ENCODE assay signal across 8 cellular contexts in the genomic region with DNA sequence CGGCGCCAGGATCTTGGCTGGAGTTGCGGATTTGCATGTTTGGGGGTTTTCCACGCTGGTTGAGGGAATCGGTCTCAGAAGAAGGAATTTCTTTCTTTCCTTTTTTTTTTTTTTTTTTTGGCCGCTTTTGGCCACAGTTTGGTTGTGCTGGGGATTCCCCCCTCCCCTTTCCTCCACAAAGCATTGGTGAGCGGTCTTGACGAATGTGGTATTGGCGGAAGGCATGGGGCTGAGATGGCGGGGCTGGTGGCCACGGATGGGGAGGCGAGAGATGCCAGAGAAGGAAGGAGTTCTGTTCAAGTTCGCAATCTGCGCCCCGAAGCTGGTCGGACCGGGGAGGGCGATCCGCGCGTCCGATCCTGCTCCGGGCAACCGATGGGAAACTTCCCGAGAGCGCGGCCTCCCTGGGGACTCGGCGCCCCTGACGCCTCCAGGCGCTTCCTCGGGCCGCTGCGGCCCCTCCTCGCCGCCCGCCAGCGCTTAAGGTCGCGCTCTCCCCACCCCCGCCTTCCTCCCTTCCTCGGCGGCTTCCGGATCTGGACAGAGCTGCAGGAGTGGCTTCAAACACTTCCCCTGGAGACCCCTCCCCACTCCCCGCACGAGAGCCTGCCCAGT. TPM values are rescaled to one million over a fixed set of nuclear protein-coding genes. Genes with fewer than 3 reads are reported as not detected.
DNase-seq lines count a peak whose midpoint lies in the region; ATAC-seq, FAIRE-seq and TF ChIP-seq lines count a peak whose summit lies in the region.

No MANE protein-coding gene starts in this region.

- H3K4me3 ChIP-seq in BJ (ENCODE audit: low read depth, low read length): peak overlapping the region; percentile 47
- peak overlapping the region; percentile 40; the same call in 1 of the 2 replicates for H3K4me3 ChIP-seq in iPS DF 6.9 (ENCODE audit: low read length)
- H3K4me3 ChIP-seq in SJCRH30: no peak overlapping the region

- peak overlapping the region; percentile 63 for H3K4me3 Mint-ChIP-seq in activated naive CD4-positive, alpha-beta T cell treated with anti-CD3 and anti-CD28 coated beads, Interleukin-2, amount 10 ng/mL, durations not matched to agents 7 days and 5 days
- H3K4me3 Mint-ChIP-seq in stimulated activated effector memory CD8-positive, alpha-beta T cell treated with anti-CD3 and anti-CD28 coated beads, Interleukin-12 subunit alpha, Interleukin-12 subunit beta, amount 100 ng/mL, for 72 hours: peak overlapping the region; percentile 79

- no peaks in the 10 kb centered on the region for H3K9me3 ChIP-seq in iPS DF 6.9 (ENCODE audit: control insufficient read depth, insufficient read depth, low read length)
- 0 out of 2 replicates have a peak, but pooled peaks cover 3% of the 10 kb centered on the region for H3K9me3 ChIP-seq in SJCRH30 (replicated peaks)

- peak; percentile 75 for FAIRE-seq in GM19239 (lab: Jason Lieb, UNC)

- H3K27me3 ChIP-seq in BJ (ENCODE audit: control insufficient read depth, insufficient read depth, low read length): no peaks in the 10 kb centered on the region
- H3K27me3 ChIP-seq in iPS DF 6.9 (ENCODE audit: control insufficient read depth, insufficient read depth, low read length): peaks cover 88% of the 10 kb centered on the region
- H3K27me3 ChIP-seq in SJCRH30: no peaks in the 10 kb centered on the region

- H3K27me3 Mint-ChIP-seq in activated naive CD4-positive, alpha-beta T cell treated with anti-CD3 and anti-CD28 coated beads, Interleukin-2, amount 10 ng/mL, durations not matched to agents 7 days and 5 days: peaks cover 74% of the 10 kb centered on the region

- peak; percentile 51 for ATAC-seq in stimulated activated effector memory CD8-positive, alpha-beta T cell treated with anti-CD3 and anti-CD28 coated beads, Interleukin-12 subunit alpha, Interleukin-12 subunit beta, amount 100 ng/mL, for 72 hours

- H3K4me1 ChIP-seq in iPS DF 6.9 (ENCODE audit: control insufficient read depth, insufficient read depth, low read length) (peaks cover 9% of the 10 kb centered on the region), SJCRH30 (no peaks in the 10 kb centered on the region; the same call in 1 of the 2 replicates)

- H3K27ac Mint-ChIP-seq in activated naive CD4-positive, alpha-beta T cell treated with anti-CD3 and anti-CD28 coated beads, Interleukin-2, amount 10 ng/mL, durations not matched to agents 7 days and 5 days: peak overlapping the region; percentile 52
- H3K27ac Mint-ChIP-seq in stimulated activated effector memory CD8-positive, alpha-beta T cell treated with anti-CD3 and anti-CD28 coated beads, Interleukin-12 subunit alpha, Interleukin-12 subunit beta, amount 100 ng/mL, for 72 hours: no peak overlapping the region

- CTCF ChIA-PET in BJ (lab: Yijun Ruan, JAX): no interaction called here
- CTCF ChIA-PET in activated naive CD4-positive, alpha-beta T cell treated with anti-CD3 and anti-CD28 coated beads, Interleukin-2, amount 10 ng/mL, durations not matched to agents 7 days and 5 days (lab: Charles Lee): interaction anchor here (1.2 kb wide), 1 partner anchor 42 kb away, joined by 6 read pairs; no protein-coding TSS in a partner anchor

- peaks cover 10% of the 10 kb centered on the region for H3K36me3 Mint-ChIP-seq in activated naive CD4-positive, alpha-beta T cell treated with anti-CD3 and anti-CD28 coated beads, Interleukin-2, amount 10 ng/mL, durations not matched to agents 7 days and 5 days
- H3K36me3 Mint-ChIP-seq in stimulated activated effector memory CD8-positive, alpha-beta T cell treated with anti-CD3 and anti-CD28 coated beads, Interleukin-12 subunit alpha, Interleukin-12 subunit beta, amount 100 ng/mL, for 72 hours: peaks cover 10% of the 10 kb centered on the region

- H3K27ac ChIP-seq in iPS DF 6.9 (ENCODE audit: low read length) (no peak overlapping the region), SJCRH30 (no peak overlapping the region)

- no CpG with 5 or more reads among the region's 46 CpGs for WGBS in iPS DF 6.9 (ENCODE audit: insufficient coverage, insufficient read length)

- DNase-seq in BJ (ENCODE audit: low read depth) (no peak), GM19239 (ENCODE audit: insufficient read length, low spot score) (peak; percentile 84), iPS DF 6.9 (ENCODE audit: low read depth, low spot score) (no peak), MV-4-11 (lab: John Stamatoyannopoulos, UW) (no peak), NCI-H2196 (lab: John Stamatoyannopoulos, UW; ENCODE audit: unreplicated experiment) (no peak), SJCRH30 (no peak)
- peak; percentile 39 for DNase-seq in activated naive CD4-positive, alpha-beta T cell treated with anti-CD3 and anti-CD28 coated beads, Interleukin-2, amount 10 ng/mL, durations not matched to agents 7 days and 5 days
- peak in 1 of 2 donors; percentile 63 for DNase-seq in stimulated activated effector memory CD8-positive, alpha-beta T cell treated with anti-CD3 and anti-CD28 coated beads, Interleukin-12 subunit alpha, Interleukin-12 subunit beta, amount 100 ng/mL, for 72 hours (ENCODE audit: low spot score in 2 of 2)

- POLR2A ChIA-PET in BJ (lab: Charles Lee): no interaction called here

- H3K9me3 Mint-ChIP-seq in activated naive CD4-positive, alpha-beta T cell treated with anti-CD3 and anti-CD28 coated beads, Interleukin-2, amount 10 ng/mL, durations not matched to agents 7 days and 5 days: no peaks in the 10 kb centered on the region
- no peaks in the 10 kb centered on the region for H3K9me3 Mint-ChIP-seq in stimulated activated effector memory CD8-positive, alpha-beta T cell treated with anti-CD3 and anti-CD28 coated beads, Interleukin-12 subunit alpha, Interleukin-12 subunit beta, amount 100 ng/mL, for 72 hours

- H3K4me1 Mint-ChIP-seq in activated naive CD4-positive, alpha-beta T cell treated with anti-CD3 and anti-CD28 coated beads, Interleukin-2, amount 10 ng/mL, durations not matched to agents 7 days and 5 days: peaks cover 39% of the 10 kb centered on the region
- peaks cover 54% of the 10 kb centered on the region for H3K4me1 Mint-ChIP-seq in stimulated activated effector memory CD8-positive, alpha-beta T cell treated with anti-CD3 and anti-CD28 coated beads, Interleukin-12 subunit alpha, Interleukin-12 subunit beta, amount 100 ng/mL, for 72 hours

- H3K36me3 ChIP-seq in BJ (ENCODE audit: control insufficient read depth, insufficient read depth, low read length) (peaks cover 6% of the 10 kb centered on the region; the same call in 1 of the 2 replicates), iPS DF 6.9 (ENCODE audit: control insufficient read depth, insufficient read depth, low read length) (no peaks in the 10 kb centered on the region), SJCRH30 (peaks cover 30% of the 10 kb centered on the region)

- TF ChIP-seq CTCF in BJ (IDR thresholded peaks at IDR 0.05; ENCODE audit: insufficient read depth, low read depth, low read length): no peak

RNA-seq across cellular contexts. Expression of a gene that starts 43.2 kb away (rescaled TPM):
- polyA plus RNA-seq in BJ (2011; rRNA removed): 2.1 and 2.4 TPM in 2 replicates
- 2.5 and 6.6 TPM in 2 replicates for polyA minus RNA-seq in BJ (2011; rRNA and poly(A)+ RNA removed)
- 63.6 and 72.2 TPM in 2 replicates for total RNA-seq in SJCRH30 (2014; rRNA removed; shearing (Covaris generic))

Comparison
In these comparisons a context has a peak if more than half of its experiments do, and no peak if none do; other contexts are left out.
1. DNase-seq: peak in GM19239 (single experiment) and activated naive CD4-positive, alpha-beta T cell treated with anti-CD3 and anti-CD28 coated beads, Interleukin-2, amount 10 ng/mL, durations not matched to agents 7 days and 5 days (single experiment); none in BJ (single experiment), iPS DF 6.9 (single experiment), MV-4-11 (single experiment), NCI-H2196 (single experiment) and SJCRH30 (0 of 2).